Comparison of ENCODE assay signal across 25 cellular contexts in the genomic region with DNA sequence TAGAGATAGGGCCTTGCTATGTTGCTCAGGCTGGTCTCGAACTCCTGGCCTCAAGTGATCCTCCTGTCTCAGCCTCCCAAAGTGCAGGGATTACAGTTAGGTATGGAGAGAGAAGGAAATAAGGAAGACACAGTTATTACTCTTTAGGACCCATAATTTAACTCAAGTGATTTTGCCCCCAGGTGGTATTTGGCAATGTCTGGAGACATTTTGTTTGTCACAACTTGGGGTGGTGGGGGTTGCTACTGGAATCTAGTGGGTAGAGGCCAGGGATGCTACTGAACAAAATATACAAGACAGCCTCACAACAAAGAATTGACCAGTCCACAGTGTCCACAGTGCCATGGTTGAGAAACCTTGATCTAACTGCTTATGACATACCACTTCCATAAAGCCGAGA.
"Had no signal": no experiment of that assay in that cellular context is flagged by ENCODE, and none has a peak within 500 bp of the region (broad histone marks: within the 10 kb centered on the region; RNA-seq: fewer than 3 reads in every experiment).

No MANE protein-coding gene starts in this region.

- DNase-seq: islet precursor cell; left ventricle myocardium inferior; mesendoderm; naive thymus-derived CD4-positive, alpha-beta T cell; nucleus accumbens; pancreas; posterior cingulate gyrus; retina; right cardiac atrium; stimulated activated CD4-positive, alpha-beta T cell treated with anti-CD3 and anti-CD28 coated beads, Interleukin-12 subunit alpha, Interleukin-12 subunit beta, amount 100 ng/mL, for 4 hours; stimulated activated CD4-positive, alpha-beta T cell treated with anti-CD3 and anti-CD28 coated beads, Interleukin-15, amount 100 ng/mL, for 24 hours; stimulated activated CD4-positive, alpha-beta T cell treated with anti-CD3 and anti-CD28 coated beads, Interleukin-4, amount 100 ng/mL, for 24 hours; stimulated activated naive CD4-positive, alpha-beta T cell; stimulated activated naive CD8-positive, alpha-beta T cell treated with anti-CD3 and anti-CD28 coated beads, Interleukin-15, amount 100 ng/mL, for 72 hours; substantia nigra; transverse colon; upper lobe of right lung had no signal

- H3K27me3 Mint-ChIP-seq: naive thymus-derived CD4-positive, alpha-beta T cell; natural killer cell treated with Interleukin-12 subunit alpha and Interleukin-12 subunit beta and Interleukin-15 and Interleukin-18, amount 100 ng/mL, for 72 hours; stimulated activated naive CD8-positive, alpha-beta T cell treated with anti-CD3 and anti-CD28 coated beads, Interleukin-15, amount 100 ng/mL, for 72 hours had no signal

- H3K4me3 ChIP-seq: hepatocyte, left ventricle myocardium inferior, lung, pancreas, prostate gland, skin epidermis, transverse colon, upper lobe of right lung had no signal

- H3K9me3 Mint-ChIP-seq: mesothelial cell of epicardium; naive thymus-derived CD4-positive, alpha-beta T cell; stimulated activated effector memory CD8-positive, alpha-beta T cell treated with anti-CD3 and anti-CD28 coated beads, Interleukin-12 subunit alpha, Interleukin-12 subunit beta, amount 100 ng/mL, for 72 hours; stimulated activated naive CD8-positive, alpha-beta T cell treated with anti-CD3 and anti-CD28 coated beads, Interleukin-15, amount 100 ng/mL, for 72 hours had no signal

- H3K27me3 ChIP-seq: hepatocyte, pancreas, transverse colon, upper lobe of right lung had no signal

- ATAC-seq: naive thymus-derived CD4-positive, alpha-beta T cell; natural killer cell treated with Interleukin-12 subunit alpha and Interleukin-12 subunit beta and Interleukin-15 and Interleukin-18, amount 100 ng/mL, for 72 hours; pancreas; right cardiac atrium; sciatic nerve; stimulated activated effector memory CD8-positive, alpha-beta T cell treated with anti-CD3 and anti-CD28 coated beads, Interleukin-12 subunit alpha, Interleukin-12 subunit beta, amount 100 ng/mL, for 72 hours; stimulated activated naive CD8-positive, alpha-beta T cell treated with anti-CD3 and anti-CD28 coated beads, Interleukin-15, amount 100 ng/mL, for 72 hours; upper lobe of right lung had no signal

- H3K36me3 Mint-ChIP-seq: mesothelial cell of epicardium had no signal

- H3K36me3 ChIP-seq: left ventricle myocardium inferior, pancreas, prostate gland, transverse colon, upper lobe of right lung had no signal

- H3K27ac ChIP-seq: hepatocyte, left ventricle myocardium inferior, pancreas, prostate gland, skin epidermis, transverse colon, upper lobe of right lung had no signal

- H3K27ac Mint-ChIP-seq: mesothelial cell of epicardium; natural killer cell treated with Interleukin-12 subunit alpha and Interleukin-12 subunit beta and Interleukin-15 and Interleukin-18, amount 100 ng/mL, for 72 hours; stimulated activated effector memory CD8-positive, alpha-beta T cell treated with anti-CD3 and anti-CD28 coated beads, Interleukin-12 subunit alpha, Interleukin-12 subunit beta, amount 100 ng/mL, for 72 hours; stimulated activated naive CD8-positive, alpha-beta T cell treated with anti-CD3 and anti-CD28 coated beads, Interleukin-15, amount 100 ng/mL, for 72 hours had no signal

- H3K4me2 ChIP-seq: hepatocyte had no signal

- H3K9me3 ChIP-seq: left ventricle myocardium inferior, pancreas, prostate gland, transverse colon, upper lobe of right lung had no signal

- H3K4me1 ChIP-seq: left ventricle myocardium inferior, pancreas, prostate gland, transverse colon, upper lobe of right lung had no signal

- H3K4me3 Mint-ChIP-seq: mesothelial cell of epicardium; natural killer cell treated with Interleukin-12 subunit alpha and Interleukin-12 subunit beta and Interleukin-15 and Interleukin-18, amount 100 ng/mL, for 72 hours; stimulated activated effector memory CD8-positive, alpha-beta T cell treated with anti-CD3 and anti-CD28 coated beads, Interleukin-12 subunit alpha, Interleukin-12 subunit beta, amount 100 ng/mL, for 72 hours; stimulated activated naive CD8-positive, alpha-beta T cell treated with anti-CD3 and anti-CD28 coated beads, Interleukin-15, amount 100 ng/mL, for 72 hours had no signal
